In the genomic region with DNA sequence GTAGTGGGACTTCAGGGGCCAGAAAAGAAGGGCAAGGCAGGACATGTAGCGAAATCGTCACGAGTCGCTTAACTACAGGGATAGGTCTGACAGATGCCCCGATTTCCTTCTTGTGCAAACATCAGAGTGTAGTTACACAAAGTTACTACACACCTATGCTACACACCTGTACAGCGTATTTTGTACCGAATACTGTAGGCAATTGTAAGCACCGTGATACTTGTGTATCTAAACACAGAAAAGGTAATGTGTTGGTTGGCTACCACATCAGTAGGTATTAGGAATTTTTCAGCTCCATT, we compare ENCODE assay signal across 8 cellular contexts. TPM values are rescaled to one million over a fixed set of nuclear protein-coding genes. Genes with fewer than 3 reads are reported as not detected.
DNase-seq lines count a peak whose midpoint lies in the region; ATAC-seq and TF ChIP-seq lines count a peak whose summit lies in the region.

No MANE protein-coding gene starts in this region.

- no peak for TF ChIP-seq CTCF in neural crest cell (conservative IDR thresholded peaks at IDR 0.05)

- H3K36me3 Mint-ChIP-seq in CD4-positive, CD25-positive, alpha-beta regulatory T cell = peaks cover 3% of the 10 kb centered on the region
- H3K36me3 Mint-ChIP-seq in neural crest cell (ENCODE audit: low read depth) = peaks cover 2% of the 10 kb centered on the region

- peak overlapping the region; percentile 91 for H3K27ac ChIP-seq in CD4-positive, CD25-positive, alpha-beta regulatory T cell (ENCODE audit: insufficient read depth, low read length, poor library complexity, severe bottlenecking)
- H3K27ac ChIP-seq in Karpas-422 (ENCODE audit: low read length) (peak overlapping the region; percentile 68), duodenal mucosa (ENCODE audit: low read depth, low read length) (peak overlapping the region; percentile 95)

- H3K4me3 ChIP-seq in CD4-positive, CD25-positive, alpha-beta regulatory T cell (ENCODE audit: low read depth, low read length) = peak overlapping the region; percentile 85
- peak overlapping the region; percentile 81 for H3K4me3 ChIP-seq in Karpas-422 (ENCODE audit: low read length)
- H3K4me3 ChIP-seq in duodenal mucosa (ENCODE audit: low read depth in 1 of 2, low read length in 2 of 2) = peak overlapping the region; percentile 86 to 88

- H3K27me3 Mint-ChIP-seq in CD4-positive, CD25-positive, alpha-beta regulatory T cell = peaks cover 4% of the 10 kb centered on the region
- H3K27me3 Mint-ChIP-seq in neural crest cell (ENCODE audit: low read depth) = no peaks in the 10 kb centered on the region

- DNase-seq in CD4-positive, CD25-positive, alpha-beta regulatory T cell = peak in 1 of 3 donors; percentile 74
- DNase-seq in Karpas-422 = no peak
- DNase-seq in neural crest cell (ENCODE audit: low read depth, low spot score) = no peak
- no peak for DNase-seq in NCI-H1930 (lab: John Stamatoyannopoulos, UW)
- no peak for DNase-seq in H4 (ENCODE audit: low spot score)

- no peaks in the 10 kb centered on the region for H4K20me1 ChIP-seq in Karpas-422 (ENCODE audit: insufficient read depth, low read depth, low read length)

- peak overlapping the region; percentile 87 for H3K9ac ChIP-seq in Karpas-422 (ENCODE audit: low read length)
- peak overlapping the region; percentile 87 to 99 for H3K9ac ChIP-seq in duodenal mucosa (ENCODE audit: low read depth in 1 of 2, low read length in 2 of 2)

- H3K9me2 ChIP-seq in Karpas-422 (replicated peaks; ENCODE audit: insufficient read depth, low read length) = no peaks in the 10 kb centered on the region

- H3K79me2 ChIP-seq in Karpas-422 (ENCODE audit: low read length) = peaks cover 55% of the 10 kb centered on the region

- H3K4me3 Mint-ChIP-seq in CD4-positive, CD25-positive, alpha-beta regulatory T cell = peak overlapping the region; percentile 91 to 95 (median 94)
- H3K4me3 Mint-ChIP-seq in neural crest cell = peak overlapping the region; percentile 84

- H3K4me1 Mint-ChIP-seq in CD4-positive, CD25-positive, alpha-beta regulatory T cell = peaks cover 18 to 36% (median 26%) of the 10 kb centered on the region in 4 donors
- peaks cover 17% of the 10 kb centered on the region for H3K4me1 Mint-ChIP-seq in neural crest cell

- H3K27me3 ChIP-seq in CD4-positive, CD25-positive, alpha-beta regulatory T cell (ENCODE audit: control insufficient read depth, insufficient read depth, low read length) = no peaks in the 10 kb centered on the region
- H3K27me3 ChIP-seq in Karpas-422 (ENCODE audit: low read length) (no peaks in the 10 kb centered on the region), duodenal mucosa (ENCODE audit: control insufficient read depth in 1 of 2, insufficient read depth in 2 of 2, low read length in 2 of 2) (no peaks in the 10 kb centered on the region)

- peak overlapping the region; percentile 97 to 99 (median 97) for H3K27ac Mint-ChIP-seq in CD4-positive, CD25-positive, alpha-beta regulatory T cell
- no peak overlapping the region for H3K27ac Mint-ChIP-seq in neural crest cell (ENCODE audit: unreplicated experiment)

- peaks cover 0 to 4% (median 0%) of the 10 kb centered on the region in 7 donors for H3K9me3 Mint-ChIP-seq in CD4-positive, CD25-positive, alpha-beta regulatory T cell
- H3K9me3 Mint-ChIP-seq in neural crest cell = no peaks in the 10 kb centered on the region

- no peak overlapping the region for H2AFZ ChIP-seq in Karpas-422 (ENCODE audit: low read length)

- H3K9me3 ChIP-seq in CD4-positive, CD25-positive, alpha-beta regulatory T cell (ENCODE audit: control insufficient read depth in 2 of 2, low read length in 2 of 2) = no peaks in the 10 kb centered on the region
- H3K9me3 ChIP-seq in Karpas-422 (ENCODE audit: low read length) = no peaks in the 10 kb centered on the region
- no peaks in the 10 kb centered on the region for H3K9me3 ChIP-seq in duodenal mucosa (ENCODE audit: control insufficient read depth in 1 of 2, low read length in 2 of 2)

- ATAC-seq in CD4-positive, CD25-positive, alpha-beta regulatory T cell (ENCODE audit: low read depth in 2 of 2) = no peak
- ATAC-seq in HG03571 (IDR thresholded peaks at IDR 0.05; ENCODE audit: unreplicated experiment) (no peak), HG02885 (IDR thresholded peaks at IDR 0.05; ENCODE audit: poor library complexity, unreplicated experiment) (no peak)

- no peaks in the 10 kb centered on the region for H3K36me3 ChIP-seq in CD4-positive, CD25-positive, alpha-beta regulatory T cell (ENCODE audit: control insufficient read depth, insufficient read depth, low read length)
- H3K36me3 ChIP-seq in Karpas-422 (ENCODE audit: insufficient read depth, low read length) (peaks cover 8% of the 10 kb centered on the region; the same call in 1 of the 2 replicates), duodenal mucosa (ENCODE audit: control insufficient read depth in 1 of 2, insufficient read depth in 2 of 2, low read length in 2 of 2) (no peaks in the 10 kb centered on the region)

- peak overlapping the region; percentile 79 for H3K4me2 ChIP-seq in Karpas-422 (ENCODE audit: low read depth, low read length, poor library complexity, severe bottlenecking)

- H3K4me1 ChIP-seq in CD4-positive, CD25-positive, alpha-beta regulatory T cell (ENCODE audit: control insufficient read depth, insufficient read depth, low read length, poor library complexity, severe bottlenecking) = peaks cover 16% of the 10 kb centered on the region
- H3K4me1 ChIP-seq in Karpas-422 (ENCODE audit: low read length) = peaks cover 49% of the 10 kb centered on the region
- peaks cover 5 to 25% of the 10 kb centered on the region in 2 donors for H3K4me1 ChIP-seq in duodenal mucosa (ENCODE audit: control insufficient read depth in 1 of 2, insufficient read depth in 2 of 2, low read length in 2 of 2)

RNA-seq across cellular contexts. Expression of gene MTHFS, which starts 0.5 kb away (rescaled TPM):
- 12.6 TPM for total RNA-seq in CD4-positive, CD25-positive, alpha-beta regulatory T cell
- polyA plus RNA-seq in CD4-positive, CD25-positive, alpha-beta regulatory T cell = 10 to 100 TPM; 75.8 to 88.5 (median 81.9) TPM
- total RNA-seq in Karpas-422 (2014; rRNA removed; shearing (Covaris generic); ENCODE audit: low replicate concordance) = 35.5 and 57.0 TPM in 2 replicates
- total RNA-seq in neural crest cell = 11.2 and 11.9 TPM in 2 replicates
- 40.3 and 51.9 TPM in 2 replicates for total RNA-seq in H4 (2014; rRNA removed; shearing (Covaris generic))
